In the genomic region with DNA sequence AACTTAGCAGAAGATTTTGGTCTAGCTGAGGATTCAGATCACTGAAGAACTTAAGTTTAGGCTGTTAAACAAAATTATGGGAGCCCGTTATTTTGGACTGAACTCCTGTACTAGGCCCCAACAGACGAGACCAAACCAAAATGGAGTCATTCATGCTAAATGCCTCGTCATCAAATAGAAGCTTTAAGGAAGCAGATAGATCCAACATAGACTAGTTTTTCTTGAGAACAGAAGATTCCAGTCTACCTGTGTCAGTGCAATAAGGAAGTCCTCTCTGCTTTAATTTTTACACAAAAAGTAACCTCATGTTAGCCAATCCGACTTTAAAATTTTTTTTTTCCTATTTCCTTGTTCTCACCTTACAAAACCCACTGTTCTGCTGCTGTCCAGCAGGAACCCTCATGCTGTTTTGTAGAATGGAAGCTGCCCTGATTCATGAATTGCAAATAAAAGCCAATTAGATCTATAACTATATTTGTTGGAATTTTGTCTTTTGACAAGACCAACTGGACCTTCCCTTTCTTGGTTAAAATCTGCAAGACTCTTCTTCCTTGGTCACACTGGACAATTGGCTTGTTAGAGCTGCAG, we compare ENCODE assay signal across 24 cellular contexts. TPM values are rescaled to one million over a fixed set of nuclear protein-coding genes. Genes with fewer than 3 reads are reported as not detected.
A peak's percentile ranks its signal among the peaks of the same experiment; 100 is the strongest.
DNase-seq lines count a peak whose midpoint lies in the region; ATAC-seq and TF ChIP-seq lines count a peak whose summit lies in the region.
"Had no signal": no experiment of that assay in that cellular context is flagged by ENCODE, and none has a peak within 500 bp of the region (broad histone marks: within the 10 kb centered on the region; RNA-seq: fewer than 3 reads in every experiment).

No MANE protein-coding gene starts in this region.

- H3K27me3 ChIP-seq in colonic mucosa, result no peaks in the 10 kb centered on the region

- H3K4me3 ChIP-seq in colonic mucosa, result no peak overlapping the region
- H3K4me3 ChIP-seq: coronary artery, lower lobe of right lung had no signal

- peaks cover 41% of the 10 kb centered on the region for H3K27me3 Mint-ChIP-seq in progenitor cell of endocrine pancreas
- H3K27me3 Mint-ChIP-seq: activated B cell treated with CpG ODN at 0.5 μM for 24 hours had no signal

- no peaks in the 10 kb centered on the region for H3K9me3 Mint-ChIP-seq in progenitor cell of endocrine pancreas (ENCODE audit: low read depth)

- peak overlapping the region; percentile 14 for H3K27ac ChIP-seq in colonic mucosa
- H3K27ac ChIP-seq: coronary artery, lower lobe of right lung had no signal

- H3K36me3 ChIP-seq in colonic mucosa, result no peaks in the 10 kb centered on the region
- H3K36me3 ChIP-seq: lower lobe of right lung had no signal

- no peaks in the 10 kb centered on the region for H3K36me3 Mint-ChIP-seq in progenitor cell of endocrine pancreas (ENCODE audit: insufficient read depth)
- H3K36me3 Mint-ChIP-seq: CD4-positive, CD25-positive, alpha-beta regulatory T cell had no signal

- H3K4me3 Mint-ChIP-seq in progenitor cell of endocrine pancreas (ENCODE audit: low read depth), result no peak overlapping the region
- H3K4me3 Mint-ChIP-seq: activated B cell treated with CpG ODN at 0.5 μM for 24 hours; CD4-positive, CD25-positive, alpha-beta regulatory T cell; stimulated activated naive CD8-positive, alpha-beta T cell treated with anti-CD3 and anti-CD28 coated beads, Interleukin-15, Interleukin-2, amounts not matched to agents 100 ng/mL and 50 ng/mL, for 24 hours had no signal

- no peaks in the 10 kb centered on the region for H3K9me3 ChIP-seq in colonic mucosa
- H3K9me3 ChIP-seq: lower lobe of right lung had no signal

- H3K9ac ChIP-seq in colonic mucosa (ENCODE audit: low read depth in 2 of 2, low read length in 2 of 2), result no peak overlapping the region

- H3K27ac Mint-ChIP-seq in progenitor cell of endocrine pancreas, result peak overlapping the region; percentile 2
- H3K27ac Mint-ChIP-seq: activated B cell treated with CpG ODN at 0.5 μM for 24 hours; CD4-positive, CD25-positive, alpha-beta regulatory T cell; stimulated activated naive CD8-positive, alpha-beta T cell treated with anti-CD3 and anti-CD28 coated beads, Interleukin-15, Interleukin-2, amounts not matched to agents 100 ng/mL and 50 ng/mL, for 24 hours had no signal

- no peak for TF ChIP-seq CTCF in colonic mucosa (IDR thresholded peaks at IDR 0.05)
- TF ChIP-seq CTCF in progenitor cell of endocrine pancreas (IDR thresholded peaks at IDR 0.05; ENCODE audit: unreplicated experiment), result no peak
- no peak for TF ChIP-seq CTCF in omental fat pad (IDR thresholded peaks at IDR 0.05)

- no peaks in the 10 kb centered on the region for H3K4me1 ChIP-seq in colonic mucosa
- H3K4me1 ChIP-seq: lower lobe of right lung had no signal

- H3K4me1 Mint-ChIP-seq in progenitor cell of endocrine pancreas (ENCODE audit: low read depth), result peaks cover 33% of the 10 kb centered on the region
- H3K4me1 Mint-ChIP-seq: activated B cell treated with CpG ODN at 0.5 μM for 24 hours; CD4-positive, CD25-positive, alpha-beta regulatory T cell had no signal

- intact Hi-C loops in colonic mucosa (cut with DNase I), result no loop called here

- ATAC-seq in SK-N-SH treated with all-trans-retinoic acid at 6 μM for 48 hours (no peak), omental fat pad (ENCODE audit: low FRiP score) (no peak)
- ATAC-seq: esophagus mucosa had no signal

- DNase-seq in DMS53 (lab: John Stamatoyannopoulos, UW) (peak; percentile 44), DMS53 treated with DMSO at 0.1 percent for 48 hours (lab: John Stamatoyannopoulos, UW; ENCODE audit: unreplicated experiment) (no peak), NCI-H2029 (lab: John Stamatoyannopoulos, UW) (peak; percentile 31), colonic mucosa (no peak), progenitor cell of endocrine pancreas (ENCODE audit: low spot score, unreplicated experiment) (no peak), nucleus accumbens (lab: John Stamatoyannopoulos, UW) (no peak), omental fat pad (ENCODE audit: low spot score) (no peak)
- DNase-seq: activated B cell treated with CpG ODN at 0.5 μM for 24 hours; activated CD4-positive, alpha-beta T cell treated with anti-CD3 and anti-CD28 coated beads, Interleukin-2, amount 50 U/mL, for 48 hours; activated naive CD4-positive, alpha-beta T cell treated with Interleukin-2 at 50 U/mL for 16 hours; CD4-positive, CD25-positive, alpha-beta regulatory T cell; foreskin fibroblast; GOT3; head of caudate nucleus; kidney; lower lobe of right lung; NCI-H1417 treated with DMSO at 0.1 percent for 48 hours; NCI-H510A; NK-92 treated with Interleukin-12 subunit alpha and Interleukin-12 subunit beta, amount 100 ng/mL, for 24 hours; SIG-M5 had no signal

TF ChIP-seq in SK-N-SH treated with all-trans-retinoic acid at 6 μM for 48 hours, 23 proteins besides CTCF, POLR2A, EP300 and RAD21 (continues in another document):
- no peak for TF ChIP-seq ZC3H10 (CRISPR knock-in tag; IDR thresholded peaks at IDR 0.05)
- TF ChIP-seq SNAI2 (CRISPR knock-in tag; IDR thresholded peaks at IDR 0.05), result no peak
- no peak for TF ChIP-seq ZFP3 (CRISPR knock-in tag; IDR thresholded peaks at IDR 0.05)
- no peak for TF ChIP-seq GLIS3 (CRISPR knock-in tag; IDR thresholded peaks at IDR 0.05)
- no peak for TF ChIP-seq TCF4 (CRISPR knock-in tag; IDR thresholded peaks at IDR 0.05; ENCODE audit: borderline replicate concordance)
- TF ChIP-seq ZNF565 (CRISPR knock-in tag; conservative IDR thresholded peaks at IDR 0.05; ENCODE audit: low read depth), result no peak
- no peak for TF ChIP-seq PPARA (CRISPR knock-in tag; IDR thresholded peaks at IDR 0.05; ENCODE audit: borderline replicate concordance)
- no peak for TF ChIP-seq OSR1 (CRISPR knock-in tag; IDR thresholded peaks at IDR 0.05)
- TF ChIP-seq BACH2 (CRISPR knock-in tag; IDR thresholded peaks at IDR 0.05; ENCODE audit: borderline replicate concordance), result no peak
- TF ChIP-seq ZNF8 (CRISPR knock-in tag; IDR thresholded peaks at IDR 0.05), result no peak
- TF ChIP-seq, protein P1, sequence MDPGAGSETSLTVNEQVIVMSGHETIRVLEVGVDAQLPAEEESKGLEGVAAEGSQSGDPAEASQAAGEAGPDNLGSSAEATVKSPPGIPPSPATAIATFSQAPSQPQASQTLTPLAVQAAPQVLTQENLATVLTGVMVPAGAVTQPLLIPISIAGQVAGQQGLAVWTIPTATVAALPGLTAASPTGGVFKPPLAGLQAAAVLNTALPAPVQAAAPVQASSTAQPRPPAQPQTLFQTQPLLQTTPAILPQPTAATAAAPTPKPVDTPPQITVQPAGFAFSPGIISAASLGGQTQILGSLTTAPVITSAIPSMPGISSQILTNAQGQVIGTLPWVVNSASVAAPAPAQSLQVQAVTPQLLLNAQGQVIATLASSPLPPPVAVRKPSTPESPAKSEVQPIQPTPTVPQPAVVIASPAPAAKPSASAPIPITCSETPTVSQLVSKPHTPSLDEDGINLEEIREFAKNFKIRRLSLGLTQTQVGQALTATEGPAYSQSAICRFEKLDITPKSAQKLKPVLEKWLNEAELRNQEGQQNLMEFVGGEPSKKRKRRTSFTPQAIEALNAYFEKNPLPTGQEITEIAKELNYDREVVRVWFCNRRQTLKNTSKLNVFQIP (CRISPR knock-in tag; IDR thresholded peaks at IDR 0.05; ENCODE audit: borderline replicate concordance, low read depth), result no peak
- TF ChIP-seq, protein P2, sequence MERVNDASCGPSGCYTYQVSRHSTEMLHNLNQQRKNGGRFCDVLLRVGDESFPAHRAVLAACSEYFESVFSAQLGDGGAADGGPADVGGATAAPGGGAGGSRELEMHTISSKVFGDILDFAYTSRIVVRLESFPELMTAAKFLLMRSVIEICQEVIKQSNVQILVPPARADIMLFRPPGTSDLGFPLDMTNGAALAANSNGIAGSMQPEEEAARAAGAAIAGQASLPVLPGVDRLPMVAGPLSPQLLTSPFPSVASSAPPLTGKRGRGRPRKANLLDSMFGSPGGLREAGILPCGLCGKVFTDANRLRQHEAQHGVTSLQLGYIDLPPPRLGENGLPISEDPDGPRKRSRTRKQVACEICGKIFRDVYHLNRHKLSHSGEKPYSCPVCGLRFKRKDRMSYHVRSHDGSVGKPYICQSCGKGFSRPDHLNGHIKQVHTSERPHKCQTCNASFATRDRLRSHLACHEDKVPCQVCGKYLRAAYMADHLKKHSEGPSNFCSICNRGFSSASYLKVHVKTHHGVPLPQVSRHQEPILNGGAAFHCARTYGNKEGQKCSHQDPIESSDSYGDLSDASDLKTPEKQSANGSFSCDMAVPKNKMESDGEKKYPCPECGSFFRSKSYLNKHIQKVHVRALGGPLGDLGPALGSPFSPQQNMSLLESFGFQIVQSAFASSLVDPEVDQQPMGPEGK (CRISPR knock-in tag; IDR thresholded peaks at IDR 0.05; ENCODE audit: borderline replicate concordance), result no peak
- no peak for TF ChIP-seq TOX (CRISPR knock-in tag; IDR thresholded peaks at IDR 0.05; ENCODE audit: borderline replicate concordance)
- TF ChIP-seq CSDC2 (CRISPR knock-in tag; IDR thresholded peaks at IDR 0.05), result no peak
- TF ChIP-seq ZNF70 (CRISPR knock-in tag; IDR thresholded peaks at IDR 0.05), result no peak
- no peak for TF ChIP-seq ESRRG (CRISPR knock-in tag; IDR thresholded peaks at IDR 0.05)
- TF ChIP-seq, protein P3, sequence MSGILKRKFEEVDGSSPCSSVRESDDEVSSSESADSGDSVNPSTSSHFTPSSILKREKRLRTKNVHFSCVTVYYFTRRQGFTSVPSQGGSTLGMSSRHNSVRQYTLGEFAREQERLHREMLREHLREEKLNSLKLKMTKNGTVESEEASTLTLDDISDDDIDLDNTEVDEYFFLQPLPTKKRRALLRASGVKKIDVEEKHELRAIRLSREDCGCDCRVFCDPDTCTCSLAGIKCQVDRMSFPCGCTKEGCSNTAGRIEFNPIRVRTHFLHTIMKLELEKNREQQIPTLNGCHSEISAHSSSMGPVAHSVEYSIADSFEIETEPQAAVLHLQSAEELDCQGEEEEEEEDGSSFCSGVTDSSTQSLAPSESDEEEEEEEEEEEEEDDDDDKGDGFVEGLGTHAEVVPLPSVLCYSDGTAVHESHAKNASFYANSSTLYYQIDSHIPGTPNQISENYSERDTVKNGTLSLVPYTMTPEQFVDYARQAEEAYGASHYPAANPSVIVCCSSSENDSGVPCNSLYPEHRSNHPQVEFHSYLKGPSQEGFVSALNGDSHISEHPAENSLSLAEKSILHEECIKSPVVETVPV (CRISPR knock-in tag; IDR thresholded peaks at IDR 0.05), result no peak

RNA-seq across cellular contexts. Expression of a gene that starts 29.0 kb away (rescaled TPM):
- total RNA-seq in colonic mucosa, result 100 to 1,000 TPM; 337 to 393 TPM
- total RNA-seq in progenitor cell of endocrine pancreas, result 104 and 112 TPM in 2 replicates
- total RNA-seq in omental fat pad, result 10 to 100 TPM; 16.1 to 31.7 (median 22.1) TPM

Comparison
In these comparisons a context has a peak if more than half of its experiments do, and no peak if none do; other contexts are left out.
1. DNase-seq: peak in DMS53 (single experiment) and NCI-H2029 (single experiment); none in DMS53 treated with DMSO at 0.1 percent for 48 hours (single experiment), colonic mucosa (single experiment), progenitor cell of endocrine pancreas (single experiment), nucleus accumbens (0 of 56) and omental fat pad (single experiment).